ENCODE assay signal across 29 cellular contexts in genomic region chr12:120869376-120869775, GRCh38.
"Had no signal": no experiment of that assay in that cellular context is flagged by ENCODE, and none has a peak within 500 bp of the region (broad histone marks: within the 10 kb centered on the region; RNA-seq: fewer than 3 reads in every experiment).

No MANE protein-coding gene starts in this region.

- H3K36me3 Mint-ChIP-seq: naive B cell, natural killer cell had no signal

- H2AFZ ChIP-seq: neural progenitor cell, parathyroid adenoma had no signal

- H3K27ac ChIP-seq: left lung, lower lobe of right lung, neural progenitor cell, neutrophil, parathyroid adenoma, psoas muscle, right lobe of liver, skin epidermis, suprapubic skin, thoracic aorta, tibial artery, upper lobe of right lung had no signal

- H3K4me3 ChIP-seq: left lung, lower lobe of right lung, neural progenitor cell, psoas muscle, right lobe of liver, skin epidermis, suprapubic skin, thoracic aorta, tibial artery, upper lobe of right lung had no signal

- H3K27me3 Mint-ChIP-seq: naive B cell; stimulated activated naive CD8-positive, alpha-beta T cell treated with anti-CD3 and anti-CD28 coated beads, Interleukin-15, Interleukin-2, amounts not matched to agents 100 ng/mL and 50 ng/mL, for 24 hours had no signal

- H3K4me2 ChIP-seq: neural progenitor cell had no signal

- DNase-seq: hippocampal formation; kidney; left colon; left lung; lower lobe of right lung; mammary epithelial cell; mesenchymal stem cell; naive B cell; natural killer cell; nephron progenitor cell; occipital lobe; psoas muscle; right lobe of liver; stimulated activated CD4-positive, alpha-beta T cell treated with anti-CD3 and anti-CD28 coated beads, Interleukin-12 subunit alpha, Interleukin-12 subunit beta, amount 100 ng/mL, for 4 hours; stimulated activated CD4-positive, alpha-beta T cell treated with anti-CD3 and anti-CD28 coated beads, Interleukin-15, amount 100 ng/mL, for 24 hours; stimulated activated CD4-positive, alpha-beta T cell treated with anti-CD3 and anti-CD28 coated beads, Interleukin-2, amount 100 ng/mL, for 24 hours; stimulated activated CD4-positive, alpha-beta T cell treated with anti-CD3 and anti-CD28 coated beads, Interleukin-4, amount 100 ng/mL, for 1 hour; stimulated activated naive CD4-positive, alpha-beta T cell; tibial artery; upper lobe of right lung had no signal

- H3K9me3 ChIP-seq: left lung, lower lobe of right lung, neutrophil, psoas muscle, right lobe of liver, suprapubic skin, thoracic aorta, tibial artery, upper lobe of right lung had no signal

- FAIRE-seq: kidney, urothelium cell line had no signal

- H3K36me3 ChIP-seq: left lung, neural progenitor cell, right lobe of liver, suprapubic skin, thoracic aorta, tibial artery had no signal

- H3K9me3 Mint-ChIP-seq: naive B cell; natural killer cell; nephron progenitor cell; neural progenitor cell; stimulated activated effector memory CD8-positive, alpha-beta T cell treated with anti-CD3 and anti-CD28 coated beads, Interleukin-12 subunit alpha, Interleukin-12 subunit beta, amount 100 ng/mL, for 72 hours; stimulated activated naive CD8-positive, alpha-beta T cell treated with anti-CD3 and anti-CD28 coated beads, Interleukin-15, Interleukin-2, amounts not matched to agents 100 ng/mL and 50 ng/mL, for 24 hours had no signal

- H3K27me3 ChIP-seq: left lung, neural progenitor cell, neutrophil, right lobe of liver, suprapubic skin, tibial artery, upper lobe of right lung had no signal

- H3K27ac Mint-ChIP-seq: naive B cell; natural killer cell; neural progenitor cell; stimulated activated effector memory CD8-positive, alpha-beta T cell treated with anti-CD3 and anti-CD28 coated beads, Interleukin-12 subunit alpha, Interleukin-12 subunit beta, amount 100 ng/mL, for 72 hours; stimulated activated naive CD8-positive, alpha-beta T cell treated with anti-CD3 and anti-CD28 coated beads, Interleukin-15, Interleukin-2, amounts not matched to agents 100 ng/mL and 50 ng/mL, for 24 hours had no signal

- H3K4me3 Mint-ChIP-seq: naive B cell; natural killer cell; nephron progenitor cell; neural progenitor cell; stimulated activated effector memory CD8-positive, alpha-beta T cell treated with anti-CD3 and anti-CD28 coated beads, Interleukin-12 subunit alpha, Interleukin-12 subunit beta, amount 100 ng/mL, for 72 hours; stimulated activated naive CD8-positive, alpha-beta T cell treated with anti-CD3 and anti-CD28 coated beads, Interleukin-15, Interleukin-2, amounts not matched to agents 100 ng/mL and 50 ng/mL, for 24 hours had no signal

- H3K9ac ChIP-seq: neural progenitor cell, parathyroid adenoma had no signal
